Comparison of ENCODE assay signal across 8 cellular contexts in the genomic region with DNA sequence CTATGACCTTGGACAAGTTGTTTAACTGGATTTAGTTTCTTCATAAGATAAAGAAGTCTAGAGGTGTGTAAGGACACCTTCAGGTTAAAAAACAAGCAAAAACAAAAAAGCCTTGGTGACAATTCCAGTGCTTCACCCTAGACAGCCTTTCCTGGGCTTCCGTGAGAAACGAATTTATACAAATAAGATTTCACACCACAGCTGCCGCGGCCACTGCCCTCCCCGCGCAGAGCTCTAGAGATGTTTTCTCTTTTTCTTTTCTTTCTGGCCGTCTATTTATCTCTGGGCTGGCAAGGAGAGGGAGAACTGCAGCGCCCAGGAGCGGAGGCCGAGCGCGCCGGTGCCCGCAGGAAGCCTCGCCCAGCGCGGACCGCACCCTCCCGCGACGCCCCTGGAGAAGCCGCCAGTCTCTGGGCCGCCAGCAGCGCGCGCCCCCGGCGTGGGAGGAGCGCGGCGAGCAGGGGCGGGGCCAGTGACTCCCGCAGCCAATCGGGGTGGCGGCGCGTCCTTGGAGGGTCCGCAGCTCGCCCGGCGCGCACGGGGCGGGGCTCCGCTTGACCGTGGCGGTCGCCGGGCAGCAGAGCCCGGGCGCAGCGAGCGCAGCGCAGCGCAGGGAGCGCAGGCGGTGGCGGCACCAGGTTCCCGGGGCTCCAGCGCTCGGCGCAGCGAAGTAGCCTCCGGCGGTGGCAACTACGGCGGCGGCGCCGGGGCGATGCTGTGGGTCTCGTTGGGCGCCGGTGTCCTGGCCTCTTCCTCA.
DNase-seq lines count a peak whose midpoint lies in the region; ATAC-seq, FAIRE-seq and TF ChIP-seq lines count a peak whose summit lies in the region.

No MANE protein-coding gene starts in this region.

- POLR2A ChIA-PET in A549 (lab: Yijun Ruan, JAX): no interaction called here

- ATAC-seq in A549 (peak; percentile 93 to 100), GM18858 (IDR thresholded peaks at IDR 0.05; ENCODE audit: unreplicated experiment) (peak; percentile 97), HG03066 (IDR thresholded peaks at IDR 0.05; ENCODE audit: low read depth, unreplicated experiment) (peak; percentile 98)

- intact Hi-C loops in spleen (cut with DNase I; ENCODE audit: low total_unique reads): no loop called here

- peak overlapping the region; percentile 61 for H3K4me3 ChIP-seq in A549
- H3K4me3 ChIP-seq in WERI-Rb-1 (ENCODE audit: low read depth, low read length): peak overlapping the region; percentile 65
- peak overlapping the region; percentile 57 to 93 (median 74) for H3K4me3 ChIP-seq in spleen

- H3K4me1 ChIP-seq in A549 (no peaks in the 10 kb centered on the region), spleen (peaks cover 0 to 34% (median 17%) of the 10 kb centered on the region in 6 donors)

- peak overlapping the region; percentile 77 for H3K4me2 ChIP-seq in A549

- no peak for TF ChIP-seq CTCF in A549 (IDR thresholded peaks at IDR 0.05)
- TF ChIP-seq CTCF in WERI-Rb-1 (IDR thresholded peaks at IDR 0.05; ENCODE audit: low read depth, low read length): no peak
- TF ChIP-seq CTCF in spleen (IDR thresholded peaks at IDR 0.05 in 8 of 11, conservative IDR thresholded peaks at IDR 0.05 in 3 of 11): peak in 1 of 11 experiments; percentile 19

- H3K36me3 ChIP-seq in WERI-Rb-1 (no peaks in the 10 kb centered on the region; the same call in 1 of the 2 replicates), spleen (no peaks in the 10 kb centered on the region)

- CTCF ChIA-PET in A549 (lab: Yijun Ruan, JAX): no interaction called here

- no peak for TF ChIP-seq EP300 in A549 (IDR thresholded peaks at IDR 0.05)

- no peaks in the 10 kb centered on the region for H3K27me3 ChIP-seq in WERI-Rb-1 (ENCODE audit: insufficient read depth, low read depth, severe bottlenecking)
- peaks cover 0 to 39% (median 3%) of the 10 kb centered on the region in 7 donors for H3K27me3 ChIP-seq in spleen (replicated peaks in 1 of 7)

- H3K9me3 ChIP-seq in A549 (no peaks in the 10 kb centered on the region; the same call in 2 of the 3 replicates), WERI-Rb-1 (ENCODE audit: severe bottlenecking) (no peaks in the 10 kb centered on the region), spleen (no peaks in the 10 kb centered on the region)

- no peak for TF ChIP-seq RAD21 in A549 (conservative IDR thresholded peaks at IDR 0.05 in 1 of 2, IDR thresholded peaks at IDR 0.05 in 1 of 2)

- TF ChIP-seq POLR2A in A549 (IDR thresholded peaks at IDR 0.05; ENCODE audit: low read length) (no peak), spleen (IDR thresholded peaks at IDR 0.05) (no peak)

- DNase-seq in A549 (ENCODE audit: low read depth in 1 of 2, low spot score in 1 of 2): peak; percentile 10 to 63
- peak; percentile 53 for DNase-seq in NCI-H2171 (lab: John Stamatoyannopoulos, UW)
- peak; percentile 89 for DNase-seq in WERI-Rb-1
- DNase-seq in central memory CD4-positive, alpha-beta T cell: peak; percentile 74
- peak; percentile 95 for DNase-seq in islet precursor cell
- peak; percentile 93 for DNase-seq in spleen

- FAIRE-seq in A549 (lab: Jason Lieb, UNC): no peak

- WGBS in A549 (ENCODE audit: missing lambda C conversion rate): 2% methylated on average over 16 of the region's 74 CpGs
- 0 to 1% (median 0%) methylated on average over 26 to 74 of the region's 74 CpGs for WGBS in spleen, 5 donors

- H3K27ac ChIP-seq in A549: 0 out of 6 replicates have a peak overlapping the region, but pooled peaks of 1 of the 2 experiments have one; percentile 10
- H3K27ac ChIP-seq in WERI-Rb-1: peak overlapping the region; percentile 46
- H3K27ac ChIP-seq in spleen: peak overlapping the region in 7 of 8 donors; percentile 46 to 87 (median 79)

TF ChIP-seq in A549, 52 proteins besides CTCF, POLR2A, EP300 and RAD21:
- TF ChIP-seq POLR2AphosphoS2 (conservative IDR thresholded peaks at IDR 0.05; ENCODE audit: low read length) (no peak), CBX2 (IDR thresholded peaks at IDR 0.05; ENCODE audit: borderline replicate concordance, low read depth) (no peak), EHF (CRISPR knock-in tag; IDR thresholded peaks at IDR 0.05) (no peak), BHLHE40 (IDR thresholded peaks at IDR 0.05; ENCODE audit: low read depth, low read length) (no peak), RCOR1 (IDR thresholded peaks at IDR 0.05; ENCODE audit: low read depth, low read length) (no peak), GATA3 (IDR thresholded peaks at IDR 0.05; ENCODE audit: borderline replicate concordance) (no peak), MAFK (IDR thresholded peaks at IDR 0.05; ENCODE audit: partially characterized antibody) (no peak), ZNF302 (CRISPR knock-in tag; IDR thresholded peaks at IDR 0.05) (no peak), MYC (IDR thresholded peaks at IDR 0.05; ENCODE audit: borderline replicate concordance, low read length) (no peak), ZSCAN20 (CRISPR knock-in tag; IDR thresholded peaks at IDR 0.05) (no peak), NPAS2 (CRISPR knock-in tag; IDR thresholded peaks at IDR 0.05; ENCODE audit: borderline replicate concordance) (no peak), NR3C1 (IDR thresholded peaks at IDR 0.05) (no peak), HOXB5 (CRISPR knock-in tag; IDR thresholded peaks at IDR 0.05) (no peak)
- TF ChIP-seq, protein P1, sequence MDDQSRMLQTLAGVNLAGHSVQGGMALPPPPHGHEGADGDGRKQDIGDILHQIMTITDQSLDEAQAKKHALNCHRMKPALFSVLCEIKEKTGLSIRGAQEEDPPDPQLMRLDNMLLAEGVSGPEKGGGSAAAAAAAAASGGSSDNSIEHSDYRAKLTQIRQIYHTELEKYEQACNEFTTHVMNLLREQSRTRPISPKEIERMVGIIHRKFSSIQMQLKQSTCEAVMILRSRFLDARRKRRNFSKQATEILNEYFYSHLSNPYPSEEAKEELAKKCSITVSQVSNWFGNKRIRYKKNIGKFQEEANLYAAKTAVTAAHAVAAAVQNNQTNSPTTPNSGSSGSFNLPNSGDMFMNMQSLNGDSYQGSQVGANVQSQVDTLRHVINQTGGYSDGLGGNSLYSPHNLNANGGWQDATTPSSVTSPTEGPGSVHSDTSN (IDR thresholded peaks at IDR 0.05): no peak
- TF ChIP-seq, protein P2, sequence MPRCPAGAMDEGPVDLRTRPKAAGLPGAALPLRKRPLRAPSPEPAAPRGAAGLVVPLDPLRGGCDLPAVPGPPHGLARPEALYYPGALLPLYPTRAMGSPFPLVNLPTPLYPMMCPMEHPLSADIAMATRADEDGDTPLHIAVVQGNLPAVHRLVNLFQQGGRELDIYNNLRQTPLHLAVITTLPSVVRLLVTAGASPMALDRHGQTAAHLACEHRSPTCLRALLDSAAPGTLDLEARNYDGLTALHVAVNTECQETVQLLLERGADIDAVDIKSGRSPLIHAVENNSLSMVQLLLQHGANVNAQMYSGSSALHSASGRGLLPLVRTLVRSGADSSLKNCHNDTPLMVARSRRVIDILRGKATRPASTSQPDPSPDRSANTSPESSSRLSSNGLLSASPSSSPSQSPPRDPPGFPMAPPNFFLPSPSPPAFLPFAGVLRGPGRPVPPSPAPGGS (IDR thresholded peaks at IDR 0.05): no peak

Comparison
In these comparisons a context has a peak if more than half of its experiments do, and no peak if none do; other contexts are left out.
1. DNase-seq: peak in every context shown above with its lines; median percentile 95 in islet precursor cell; 93 in spleen; 89 in WERI-Rb-1; 74 in central memory CD4-positive, alpha-beta T cell; 53 in NCI-H2171; 36 in A549.